In the genomic region with DNA sequence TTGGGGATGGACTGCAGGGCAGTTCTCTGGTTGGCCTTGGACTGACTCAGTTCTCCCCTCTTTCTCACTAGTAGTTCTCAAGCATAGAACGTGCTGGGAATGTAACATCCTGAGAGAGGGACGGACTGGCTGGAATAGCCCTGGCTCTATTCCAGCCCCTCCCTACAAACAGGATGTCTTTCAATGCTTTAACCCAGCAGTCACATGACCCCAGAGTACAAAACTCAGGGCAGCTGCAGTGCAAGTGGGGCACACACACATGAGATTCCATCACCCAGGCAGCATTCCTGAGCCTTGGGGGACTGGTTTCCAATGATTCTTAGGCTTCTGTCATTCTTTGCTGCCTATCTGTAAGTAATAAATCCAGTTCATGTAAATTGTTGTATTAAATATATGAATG, we compare ENCODE assay signal across 1 cellular context.
TF ChIP-seq lines count a peak whose summit lies in the region.

No MANE protein-coding gene starts in this region.

TF ChIP-seq in GM23338, 12 proteins besides CTCF, POLR2A, EP300 and RAD21 (continued from another document):
- TF ChIP-seq, protein P1, sequence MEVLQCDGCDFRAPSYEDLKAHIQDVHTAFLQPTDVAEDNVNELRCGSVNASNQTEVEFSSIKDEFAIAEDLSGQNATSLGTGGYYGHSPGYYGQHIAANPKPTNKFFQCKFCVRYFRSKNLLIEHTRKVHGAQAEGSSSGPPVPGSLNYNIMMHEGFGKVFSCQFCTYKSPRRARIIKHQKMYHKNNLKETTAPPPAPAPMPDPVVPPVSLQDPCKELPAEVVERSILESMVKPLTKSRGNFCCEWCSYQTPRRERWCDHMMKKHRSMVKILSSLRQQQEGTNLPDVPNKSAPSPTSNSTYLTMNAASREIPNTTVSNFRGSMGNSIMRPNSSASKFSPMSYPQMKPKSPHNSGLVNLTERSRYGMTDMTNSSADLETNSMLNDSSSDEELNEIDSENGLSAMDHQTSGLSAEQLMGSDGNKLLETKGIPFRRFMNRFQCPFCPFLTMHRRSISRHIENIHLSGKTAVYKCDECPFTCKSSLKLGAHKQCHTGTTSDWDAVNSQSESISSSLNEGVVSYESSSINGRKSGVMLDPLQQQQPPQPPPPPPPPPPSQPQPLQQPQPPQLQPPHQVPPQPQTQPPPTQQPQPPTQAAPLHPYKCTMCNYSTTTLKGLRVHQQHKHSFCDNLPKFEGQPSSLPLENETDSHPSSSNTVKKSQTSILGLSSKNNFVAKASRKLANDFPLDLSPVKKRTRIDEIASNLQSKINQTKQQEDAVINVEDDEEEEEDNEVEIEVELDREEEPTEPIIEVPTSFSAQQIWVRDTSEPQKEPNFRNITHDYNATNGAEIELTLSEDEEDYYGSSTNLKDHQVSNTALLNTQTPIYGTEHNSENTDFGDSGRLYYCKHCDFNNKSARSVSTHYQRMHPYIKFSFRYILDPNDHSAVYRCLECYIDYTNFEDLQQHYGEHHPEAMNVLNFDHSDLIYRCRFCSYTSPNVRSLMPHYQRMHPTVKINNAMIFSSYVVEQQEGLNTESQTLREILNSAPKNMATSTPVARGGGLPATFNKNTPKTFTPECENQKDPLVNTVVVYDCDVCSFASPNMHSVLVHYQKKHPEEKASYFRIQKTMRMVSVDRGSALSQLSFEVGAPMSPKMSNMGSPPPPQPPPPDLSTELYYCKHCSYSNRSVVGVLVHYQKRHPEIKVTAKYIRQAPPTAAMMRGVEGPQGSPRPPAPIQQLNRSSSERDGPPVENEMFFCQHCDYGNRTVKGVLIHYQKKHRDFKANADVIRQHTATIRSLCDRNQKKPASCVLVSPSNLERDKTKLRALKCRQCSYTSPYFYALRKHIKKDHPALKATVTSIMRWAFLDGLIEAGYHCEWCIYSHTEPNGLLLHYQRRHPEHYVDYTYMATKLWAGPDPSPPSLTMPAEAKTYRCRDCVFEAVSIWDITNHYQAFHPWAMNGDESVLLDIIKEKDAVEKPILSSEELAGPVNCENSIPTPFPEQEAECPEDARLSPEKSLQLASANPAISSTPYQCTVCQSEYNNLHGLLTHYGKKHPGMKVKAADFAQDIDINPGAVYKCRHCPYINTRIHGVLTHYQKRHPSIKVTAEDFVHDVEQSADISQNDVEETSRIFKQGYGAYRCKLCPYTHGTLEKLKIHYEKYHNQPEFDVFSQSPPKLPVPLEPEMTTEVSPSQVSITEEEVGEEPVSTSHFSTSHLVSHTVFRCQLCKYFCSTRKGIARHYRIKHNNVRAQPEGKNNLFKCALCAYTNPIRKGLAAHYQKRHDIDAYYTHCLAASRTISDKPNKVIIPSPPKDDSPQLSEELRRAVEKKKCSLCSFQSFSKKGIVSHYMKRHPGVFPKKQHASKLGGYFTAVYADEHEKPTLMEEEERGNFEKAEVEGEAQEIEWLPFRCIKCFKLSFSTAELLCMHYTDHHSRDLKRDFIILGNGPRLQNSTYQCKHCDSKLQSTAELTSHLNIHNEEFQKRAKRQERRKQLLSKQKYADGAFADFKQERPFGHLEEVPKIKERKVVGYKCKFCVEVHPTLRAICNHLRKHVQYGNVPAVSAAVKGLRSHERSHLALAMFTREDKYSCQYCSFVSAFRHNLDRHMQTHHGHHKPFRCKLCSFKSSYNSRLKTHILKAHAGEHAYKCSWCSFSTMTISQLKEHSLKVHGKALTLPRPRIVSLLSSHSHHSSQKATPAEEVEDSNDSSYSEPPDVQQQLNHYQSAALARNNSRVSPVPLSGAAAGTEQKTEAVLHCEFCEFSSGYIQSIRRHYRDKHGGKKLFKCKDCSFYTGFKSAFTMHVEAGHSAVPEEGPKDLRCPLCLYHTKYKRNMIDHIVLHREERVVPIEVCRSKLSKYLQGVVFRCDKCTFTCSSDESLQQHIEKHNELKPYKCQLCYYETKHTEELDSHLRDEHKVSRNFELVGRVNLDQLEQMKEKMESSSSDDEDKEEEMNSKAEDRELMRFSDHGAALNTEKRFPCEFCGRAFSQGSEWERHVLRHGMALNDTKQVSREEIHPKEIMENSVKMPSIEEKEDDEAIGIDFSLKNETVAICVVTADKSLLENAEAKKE (CRISPR knock-in tag; IDR thresholded peaks at IDR 0.05) = no peak
- TF ChIP-seq JUNB (IDR thresholded peaks at IDR 0.05; ENCODE audit: unreplicated experiment) (no peak), STAT1 (IDR thresholded peaks at IDR 0.05; ENCODE audit: unreplicated experiment) (no peak), CREB1 (CRISPR knock-in tag; IDR thresholded peaks at IDR 0.05; ENCODE audit: low read depth) (no peak), ZNF331 (CRISPR knock-in tag; IDR thresholded peaks at IDR 0.05; ENCODE audit: low read depth) (no peak), EZH2phosphoT487 (IDR thresholded peaks at IDR 0.05; ENCODE audit: unreplicated experiment) (no peak), EZH2 (IDR thresholded peaks at IDR 0.05; ENCODE audit: low read depth, unreplicated experiment) (no peak), ZNF114 (CRISPR knock-in tag; IDR thresholded peaks at IDR 0.05) (no peak)
- TF ChIP-seq, protein P2, sequence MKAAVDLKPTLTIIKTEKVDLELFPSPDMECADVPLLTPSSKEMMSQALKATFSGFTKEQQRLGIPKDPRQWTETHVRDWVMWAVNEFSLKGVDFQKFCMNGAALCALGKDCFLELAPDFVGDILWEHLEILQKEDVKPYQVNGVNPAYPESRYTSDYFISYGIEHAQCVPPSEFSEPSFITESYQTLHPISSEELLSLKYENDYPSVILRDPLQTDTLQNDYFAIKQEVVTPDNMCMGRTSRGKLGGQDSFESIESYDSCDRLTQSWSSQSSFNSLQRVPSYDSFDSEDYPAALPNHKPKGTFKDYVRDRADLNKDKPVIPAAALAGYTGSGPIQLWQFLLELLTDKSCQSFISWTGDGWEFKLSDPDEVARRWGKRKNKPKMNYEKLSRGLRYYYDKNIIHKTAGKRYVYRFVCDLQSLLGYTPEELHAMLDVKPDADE (IDR thresholded peaks at IDR 0.05) = no peak
